Comparison of ENCODE assay signal across 14 cellular contexts in the genomic region with DNA sequence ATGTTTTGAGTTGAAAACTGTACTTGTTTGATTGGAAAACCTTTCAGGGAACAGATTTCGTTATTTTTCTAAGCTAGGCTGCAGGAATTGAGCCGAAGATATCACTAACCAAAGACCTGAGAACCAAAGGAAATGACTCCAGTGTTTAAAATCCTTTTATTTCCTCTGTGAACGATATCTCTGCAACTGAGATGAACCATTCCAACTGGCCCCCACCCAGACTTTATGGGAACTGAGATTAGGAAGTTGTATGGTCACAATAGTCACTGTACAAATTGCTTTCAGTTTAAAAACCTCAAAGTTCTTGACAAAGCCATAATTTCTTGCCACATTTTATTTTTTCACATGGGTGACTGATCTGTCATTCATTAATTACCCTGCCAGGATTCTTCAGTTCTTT.
DNase-seq lines count a peak whose midpoint lies in the region; ATAC-seq, FAIRE-seq and TF ChIP-seq lines count a peak whose summit lies in the region.
"Had no signal": no experiment of that assay in that cellular context is flagged by ENCODE, and none has a peak within 500 bp of the region (broad histone marks: within the 10 kb centered on the region; RNA-seq: fewer than 3 reads in every experiment).

No MANE protein-coding gene starts in this region.

- H2AFZ ChIP-seq in HepG2 (ENCODE audit: low read length) = no peak overlapping the region

- POLR2A ChIA-PET in HepG2 (lab: Yijun Ruan, JAX) = no interaction called here

- intact Hi-C loops in HepG2 (cut with micrococcal nuclease; ENCODE audit: unreplicated experiment) = no loop called here
- intact Hi-C loops in lower lobe of right lung (cut with DNase I) = no loop called here

- 54% methylated on average over 3 of the region's 3 CpGs for WGBS in liver
- 4% methylated on average over 3 of the region's 3 CpGs for WGBS in HepG2 (ENCODE audit: low lambda C conversion rate)
- no CpG with 5 or more reads among the region's 3 CpGs for WGBS in mesendoderm (ENCODE audit: extremely low coverage, insufficient coverage, low lambda C conversion rate)

- H4K5ac ChIP-seq in mesendoderm (ENCODE audit: low read length) = no peak overlapping the region

- no peak overlapping the region for H2AK5ac ChIP-seq in mesendoderm (ENCODE audit: low read length)

- H3K79me2 ChIP-seq in HepG2 (ENCODE audit: insufficient read depth, low read length) (no peaks in the 10 kb centered on the region), mesendoderm (ENCODE audit: control insufficient read depth, insufficient read depth, low read length) (no peaks in the 10 kb centered on the region)

- H3K4me2 ChIP-seq in HepG2 (ENCODE audit: low read depth, low read length) = no peak overlapping the region
- H3K4me2 ChIP-seq in mesendoderm (ENCODE audit: low read length) = no peak overlapping the region
- H3K4me2 ChIP-seq: A549 had no signal

- no peaks in the 10 kb centered on the region for H3K79me1 ChIP-seq in mesendoderm (ENCODE audit: low read length)

- H3K56ac ChIP-seq in mesendoderm (ENCODE audit: low read length) = no peak overlapping the region

- H3K36me3 ChIP-seq in liver (ENCODE audit: control insufficient read depth in 4 of 4, insufficient read depth in 3 of 4, low read depth in 1 of 4, low read length in 3 of 4) (no peaks in the 10 kb centered on the region), HepG2 (replicated peaks in 1 of 2; ENCODE audit: control insufficient read depth in 1 of 2, insufficient read depth in 2 of 2, low read length in 2 of 2) (no peaks in the 10 kb centered on the region), lower lobe of right lung (no peaks in the 10 kb centered on the region), mesendoderm (ENCODE audit: control insufficient read depth, insufficient read depth, low read length) (no peaks in the 10 kb centered on the region)

- TF ChIP-seq EP300 in HepG2 (IDR thresholded peaks at IDR 0.05; ENCODE audit: low read depth in 2 of 2, low read length in 2 of 2) (no peak), HepG2 (CRISPR knock-in tag; IDR thresholded peaks at IDR 0.05; ENCODE audit: borderline replicate concordance) (no peak)

- no peaks in the 10 kb centered on the region for H4K20me1 ChIP-seq in HepG2 (ENCODE audit: insufficient read depth, low read length)

- peaks cover 0 to 16% (median 2%) of the 10 kb centered on the region in 4 donors for H3K4me1 ChIP-seq in liver (ENCODE audit: control insufficient read depth in 4 of 4, insufficient read depth in 4 of 4, low read length in 3 of 4)
- no peaks in the 10 kb centered on the region for H3K4me1 ChIP-seq in HepG2 (ENCODE audit: insufficient read depth, low read length)
- H3K4me1 ChIP-seq in lower lobe of right lung = peaks cover 34% of the 10 kb centered on the region
- H3K4me1 ChIP-seq in mesendoderm (ENCODE audit: control insufficient read depth, low read depth, low read length) = peaks cover 2% of the 10 kb centered on the region

- H2BK5ac ChIP-seq in mesendoderm (ENCODE audit: low read length) = no peak overlapping the region

- H3K4me3 ChIP-seq in liver (ENCODE audit: low read depth in 1 of 3, low read length in 3 of 3) (no peak overlapping the region), HepG2 (replicated peaks in 1 of 3; ENCODE audit: insufficient read depth in 1 of 3, low read depth in 2 of 3, low read length in 3 of 3) (no peak overlapping the region), cardiac fibroblast (replicated peaks in 1 of 2; ENCODE audit: low read depth in 2 of 2, low read length in 2 of 2) (peak overlapping the region in 1 of 2 donors; percentile 7), lower lobe of right lung (peak overlapping the region; percentile 7), mesendoderm (ENCODE audit: low read length) (no peak overlapping the region)
- H3K4me3 ChIP-seq: A549, mucosa of descending colon had no signal

- H3K18ac ChIP-seq in mesendoderm (ENCODE audit: low read length) = no peak overlapping the region

- ATAC-seq in HepG2 (no peak), lower lobe of right lung (peak; percentile 51 to 56)
- ATAC-seq: A549, mucosa of descending colon had no signal

- no peak overlapping the region for H3K4ac ChIP-seq in mesendoderm (ENCODE audit: low read depth, low read length)

- no TSS peak for BruUV-seq in HepG2 (replicated peaks; lab: Mats Ljungman, UMichigan)

- H3K9ac ChIP-seq in liver (ENCODE audit: low read depth in 1 of 2, low read length in 2 of 2) (no peak overlapping the region), HepG2 (ENCODE audit: insufficient read depth, low read depth, low read length) (no peak overlapping the region), mesendoderm (ENCODE audit: low read length) (no peak overlapping the region)

- H3K23ac ChIP-seq in mesendoderm (ENCODE audit: low read length) = no peak overlapping the region

- no peak for TF ChIP-seq CTCF in liver (IDR thresholded peaks at IDR 0.05; ENCODE audit: low read depth, low read length, missing input control)
- no peak for TF ChIP-seq CTCF in HepG2 (CRISPR knock-in tag; IDR thresholded peaks at IDR 0.05)
- TF ChIP-seq CTCF in cardiac fibroblast (IDR thresholded peaks at IDR 0.05; ENCODE audit: low read depth, low read length) = no peak
- TF ChIP-seq CTCF in lower lobe of right lung (IDR thresholded peaks at IDR 0.05) = no peak

- H3K27me3 ChIP-seq in liver (ENCODE audit: control insufficient read depth in 4 of 4, insufficient read depth in 4 of 4, low read length in 3 of 4) (no peaks in the 10 kb centered on the region), HepG2 (ENCODE audit: control insufficient read depth in 1 of 2, insufficient read depth in 2 of 2, low read length in 2 of 2) (no peaks in the 10 kb centered on the region), lower lobe of right lung (ENCODE audit: low read depth) (no peaks in the 10 kb centered on the region), mesendoderm (ENCODE audit: insufficient read depth, low read length, poor library complexity) (no peaks in the 10 kb centered on the region)

- FAIRE-seq in HepG2 (lab: Jason Lieb, UNC) = no peak
- FAIRE-seq: A549 had no signal

- TF ChIP-seq POLR2A in HepG2 (IDR thresholded peaks at IDR 0.05; ENCODE audit: insufficient read depth in 1 of 2, low read depth in 2 of 2, low read length in 2 of 2) = no peak

- no peak overlapping the region for H4K8ac ChIP-seq in mesendoderm (ENCODE audit: low read depth, low read length)

- no peak overlapping the region for H2BK120ac ChIP-seq in mesendoderm (ENCODE audit: low read depth, low read length)

- in situ Hi-C loops in HepG2 (cut with HindIII; ENCODE audit: extremely low pct_ligation_motif_present, low pct_unique_long_range_greater_than_20kb) = no loop called here

- no peak overlapping the region for H2BK15ac ChIP-seq in mesendoderm (replicated peaks; ENCODE audit: low read depth)

- TF ChIP-seq RAD21 in liver (IDR thresholded peaks at IDR 0.05) (no peak), HepG2 (CRISPR knock-in tag; IDR thresholded peaks at IDR 0.05) (no peak)

- H3K27ac ChIP-seq in liver (ENCODE audit: low read depth in 1 of 2, low read length in 2 of 2) = peak overlapping the region in 1 of 2 donors; percentile 27
- H3K27ac ChIP-seq in HepG2 (ENCODE audit: extremely low read length, insufficient read depth, low read length) = no peak overlapping the region
- H3K27ac ChIP-seq in lower lobe of right lung = no peak overlapping the region
- no peak overlapping the region for H3K27ac ChIP-seq in mesendoderm (ENCODE audit: low read depth, low read length)
- H3K27ac ChIP-seq: A549 had no signal

- DNase-seq in HepG2 (ENCODE audit: low spot score) = no peak
- DNase-seq in cardiac fibroblast (ENCODE audit: low read depth in 2 of 2) = peak; percentile 46 to 67
- no peak for DNase-seq in lower lobe of right lung
- no peak for DNase-seq in mesendoderm
- DNase-seq in NCI-H446 (lab: John Stamatoyannopoulos, UW) = no peak
- DNase-seq in activated T-cell treated with anti-CD3 and anti-CD28 coated beads for 4 hours = no peak
- DNase-seq in NCI-H1694 (lab: John Stamatoyannopoulos, UW) = no peak
- DNase-seq: activated CD4-positive, CD25-positive, alpha-beta regulatory T cell treated with anti-CD3 and anti-CD28 coated beads, Interleukin-2, amount 50 U/mL, for 72 hours; activated effector memory CD4-positive, alpha-beta T cell treated with Interleukin-2 at 50 U/mL for 16 hours; glutamatergic neuron; NCI-H2081 had no signal

- CTCF ChIA-PET in HepG2 (lab: Yijun Ruan, JAX; ENCODE audit: low intra/inter-chr PET ratio, low total read pairs) = no interaction called here

- H3K9me3 ChIP-seq in liver (ENCODE audit: control insufficient read depth in 4 of 4, low read length in 3 of 4) (no peaks in the 10 kb centered on the region), HepG2 (ENCODE audit: low read length) (no peaks in the 10 kb centered on the region), lower lobe of right lung (no peaks in the 10 kb centered on the region)
- H3K9me3 ChIP-seq: A549, mucosa of descending colon had no signal

TF ChIP-seq in liver, 16 proteins besides CTCF, POLR2A, EP300 and RAD21:
- TF ChIP-seq TAF1 (conservative IDR thresholded peaks at IDR 0.05) = no peak
- peak; percentile 28 for TF ChIP-seq NR2F2 (IDR thresholded peaks at IDR 0.05)
- no peak for TF ChIP-seq SP1 (IDR thresholded peaks at IDR 0.05)
- no peak for TF ChIP-seq RXRA (IDR thresholded peaks at IDR 0.05)
- TF ChIP-seq YY1 (IDR thresholded peaks at IDR 0.05) = no peak
- no peak for TF ChIP-seq HNF4A (conservative IDR thresholded peaks at IDR 0.05)
- no peak for TF ChIP-seq JUND (IDR thresholded peaks at IDR 0.05)

TF ChIP-seq in HepG2, 621 proteins besides CTCF, POLR2A, EP300 and RAD21 (continues in another document):
- TF ChIP-seq ZNF280B (CRISPR knock-in tag; IDR thresholded peaks at IDR 0.05; ENCODE audit: borderline replicate concordance) (no peak), FOXO1 (CRISPR knock-in tag; IDR thresholded peaks at IDR 0.05) (no peak), ZMAT3 (CRISPR knock-in tag; conservative IDR thresholded peaks at IDR 0.05) (no peak), HCFC1 (IDR thresholded peaks at IDR 0.05; ENCODE audit: low read depth, low read length) (no peak), DR1 (CRISPR knock-in tag; IDR thresholded peaks at IDR 0.05) (no peak)

Comparison
In these comparisons a context has a peak if more than half of its experiments do, and no peak if none do; other contexts are left out.
1. DNase-seq: peak in cardiac fibroblast (2 of 2); none in HepG2 (single experiment), lower lobe of right lung (single experiment), mesendoderm (single experiment), NCI-H446 (0 of 2), activated T-cell treated with anti-CD3 and anti-CD28 coated beads for 4 hours (single experiment) and NCI-H1694 (single experiment).